Comparison of ENCODE assay signal across 8 cellular contexts in genomic region chr16:88662843-88663606, GRCh38. TPM values are rescaled to one million over a fixed set of nuclear protein-coding genes. Genes with fewer than 3 reads are reported as not detected.
A peak's percentile ranks its signal among the peaks of the same experiment; 100 is the strongest.
DNase-seq lines count a peak whose midpoint lies in the region; ATAC-seq, FAIRE-seq and TF ChIP-seq lines count a peak whose summit lies in the region.

MVD (minus strand) TSS chr16:88663091; CDS start chr16:88663080, 11 bp downstream.

- ATAC-seq in GM21723 (IDR thresholded peaks at IDR 0.05; ENCODE audit: unreplicated experiment) = peak; percentile 89
- peak; percentile 98 to 99 for ATAC-seq in activated T-cell treated with anti-CD3 and anti-CD28 coated beads, Interleukin-2, amount 50 U/mL, for 72 hours (replicated peaks in 1 of 2)

- peaks cover 16 to 26% (median 22%) of the 10 kb centered on the region in 4 donors for H3K4me1 ChIP-seq in esophagus muscularis mucosa

- peak in 1 of 3 experiments; percentile 21 for TF ChIP-seq CTCF in esophagus muscularis mucosa (IDR thresholded peaks at IDR 0.05)

- intact Hi-C loops in esophagus muscularis mucosa (cut with DNase I) = loop anchor here (5.0 kb wide), 1 partner anchor 44 kb away; the partner anchor contains the start of genes CTU2 and RNF166

- H3K36me3 Mint-ChIP-seq in activated T-cell treated with anti-CD3 and anti-CD28 coated beads, Interleukin-2, amount 50 U/mL, for 72 hours (ENCODE audit: insufficient read depth in 2 of 2) = peaks cover 1 to 3% of the 10 kb centered on the region in 2 donors

- WGBS in esophagus muscularis mucosa = 0% methylated on average over 2 of the region's 88 CpGs

- H3K27ac ChIP-seq in esophagus muscularis mucosa (replicated peaks in 1 of 4) = peak within 1 kb of the TSS; percentile 83 to 89 (median 86)

- no peaks in the 10 kb centered on the region for H3K9me3 Mint-ChIP-seq in activated T-cell treated with anti-CD3 and anti-CD28 coated beads, Interleukin-2, amount 50 U/mL, for 72 hours

- H3K4me3 ChIP-seq in esophagus muscularis mucosa = peak within 1 kb of the TSS; percentile 82 to 95 (median 88)

- no peak for TF ChIP-seq EP300 in esophagus muscularis mucosa (IDR thresholded peaks at IDR 0.05)

- no peaks in the 10 kb centered on the region for H3K27me3 Mint-ChIP-seq in activated T-cell treated with anti-CD3 and anti-CD28 coated beads, Interleukin-2, amount 50 U/mL, for 72 hours (ENCODE audit: low read depth)

- H3K9me3 ChIP-seq in esophagus muscularis mucosa = no peaks in the 10 kb centered on the region

- peak within 1 kb of the TSS; percentile 99 for H3K4me3 Mint-ChIP-seq in activated T-cell treated with anti-CD3 and anti-CD28 coated beads, Interleukin-2, amount 50 U/mL, for 72 hours

- FAIRE-seq in RCC 7860 (lab: Jason Lieb, UNC) = peak; percentile 69

- H3K36me3 ChIP-seq in esophagus muscularis mucosa = peaks cover 0 to 12% (median 2%) of the 10 kb centered on the region in 4 donors

- H3K27me3 ChIP-seq in esophagus muscularis mucosa = no peaks in the 10 kb centered on the region

- peaks cover 24% of the 10 kb centered on the region for H3K4me1 Mint-ChIP-seq in activated T-cell treated with anti-CD3 and anti-CD28 coated beads, Interleukin-2, amount 50 U/mL, for 72 hours (ENCODE audit: low read depth)

- TF ChIP-seq POLR2A in esophagus muscularis mucosa (IDR thresholded peaks at IDR 0.05; ENCODE audit: low read depth) = peak; percentile 43

- peak; percentile 77 for DNase-seq in DMS79 (lab: John Stamatoyannopoulos, UW)
- DNase-seq in KG1 (lab: John Stamatoyannopoulos, UW) = peak; percentile 89
- DNase-seq in RCC 7860 (ENCODE audit: low spot score) = peak; percentile 95
- peak; percentile 97 for DNase-seq in activated T-cell treated with anti-CD3 and anti-CD28 coated beads, Interleukin-2, amount 50 U/mL, for 72 hours
- DNase-seq in esophagus muscularis mucosa (ENCODE audit: extremely low spot score) = peak; percentile 99
- DNase-seq in myocyte (ENCODE audit: low read depth) = peak; percentile 98
- peak; percentile 90 to 95 for DNase-seq in stimulated activated CD8-positive, alpha-beta memory T cell treated with anti-CD3 and anti-CD28 coated beads, Interleukin-7, amount 100 ng/mL, for 48 hours (ENCODE audit: extremely low read depth in 1 of 2, low read depth in 1 of 2)

- peak within 1 kb of the TSS; percentile 93 for H3K27ac Mint-ChIP-seq in activated T-cell treated with anti-CD3 and anti-CD28 coated beads, Interleukin-2, amount 50 U/mL, for 72 hours

RNA-seq across cellular contexts. Expression of gene MVD, which starts in this region (rescaled TPM):
- total RNA-seq in activated T-cell treated with anti-CD3 and anti-CD28 coated beads, Interleukin-2, amount 50 U/mL, for 72 hours = 10 to 100 TPM; 64.5 to 80.5 TPM
- total RNA-seq in esophagus muscularis mucosa = 10 to 100 TPM; 27.0 to 32.4 (median 29.3) TPM
- 55.8 and 177 TPM in 2 replicates for total RNA-seq in myocyte
- 90.9 TPM for polyA plus RNA-seq in myocyte (2012)

Comparison
In these comparisons a context has a peak if more than half of its experiments do, and no peak if none do; other contexts are left out.
1. Peak in every context shown above with its lines: DNase-seq, ATAC-seq, H3K4me3 ChIP-seq and H3K27ac ChIP-seq.